ENCODE assay signal across 1 cellular context in the genomic region with DNA sequence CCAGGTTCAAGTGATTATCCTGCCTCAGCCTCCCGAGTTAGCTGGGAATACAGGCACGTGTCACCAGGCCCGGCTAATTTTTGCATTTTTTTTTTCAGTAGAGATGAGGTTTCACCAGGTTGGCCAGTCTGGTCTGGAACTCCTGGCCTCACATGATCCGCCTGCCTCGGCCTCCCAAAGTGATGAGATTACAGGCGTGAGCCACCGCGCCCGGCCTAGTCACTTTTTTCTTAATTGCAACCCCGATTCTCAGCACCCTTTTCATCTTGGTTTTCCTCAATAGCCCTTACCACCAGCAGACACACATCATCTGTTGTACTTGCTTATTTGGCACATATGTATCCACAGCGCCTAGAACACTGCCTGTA.
TF ChIP-seq lines count a peak whose summit lies in the region.

No MANE protein-coding gene starts in this region.

TF ChIP-seq in WTC11, 78 proteins besides CTCF, POLR2A, EP300 and RAD21 (continued from another document):
- TF ChIP-seq, protein P1, sequence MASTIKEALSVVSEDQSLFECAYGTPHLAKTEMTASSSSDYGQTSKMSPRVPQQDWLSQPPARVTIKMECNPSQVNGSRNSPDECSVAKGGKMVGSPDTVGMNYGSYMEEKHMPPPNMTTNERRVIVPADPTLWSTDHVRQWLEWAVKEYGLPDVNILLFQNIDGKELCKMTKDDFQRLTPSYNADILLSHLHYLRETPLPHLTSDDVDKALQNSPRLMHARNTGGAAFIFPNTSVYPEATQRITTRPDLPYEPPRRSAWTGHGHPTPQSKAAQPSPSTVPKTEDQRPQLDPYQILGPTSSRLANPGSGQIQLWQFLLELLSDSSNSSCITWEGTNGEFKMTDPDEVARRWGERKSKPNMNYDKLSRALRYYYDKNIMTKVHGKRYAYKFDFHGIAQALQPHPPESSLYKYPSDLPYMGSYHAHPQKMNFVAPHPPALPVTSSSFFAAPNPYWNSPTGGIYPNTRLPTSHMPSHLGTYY (CRISPR knock-in tag; IDR thresholded peaks at IDR 0.05): no peak
- TF ChIP-seq SMAD3 (CRISPR knock-in tag; IDR thresholded peaks at IDR 0.05; ENCODE audit: borderline replicate concordance) (no peak), ELF4 (CRISPR knock-in tag; IDR thresholded peaks at IDR 0.05; ENCODE audit: low read depth) (no peak), AFF4 (CRISPR knock-in tag; IDR thresholded peaks at IDR 0.05; ENCODE audit: borderline replicate concordance) (no peak), PREB (CRISPR knock-in tag; IDR thresholded peaks at IDR 0.05; ENCODE audit: borderline replicate concordance) (no peak), FOXJ3 (CRISPR knock-in tag; IDR thresholded peaks at IDR 0.05; ENCODE audit: borderline replicate concordance) (no peak), ZNF396 (CRISPR knock-in tag; IDR thresholded peaks at IDR 0.05; ENCODE audit: borderline replicate concordance) (no peak), ESRRA (CRISPR knock-in tag; IDR thresholded peaks at IDR 0.05; ENCODE audit: borderline replicate concordance) (no peak), ZNF532 (CRISPR knock-in tag; IDR thresholded peaks at IDR 0.05; ENCODE audit: borderline replicate concordance) (no peak), ARID4B (CRISPR knock-in tag; IDR thresholded peaks at IDR 0.05; ENCODE audit: borderline replicate concordance) (no peak)
- TF ChIP-seq, protein P2, sequence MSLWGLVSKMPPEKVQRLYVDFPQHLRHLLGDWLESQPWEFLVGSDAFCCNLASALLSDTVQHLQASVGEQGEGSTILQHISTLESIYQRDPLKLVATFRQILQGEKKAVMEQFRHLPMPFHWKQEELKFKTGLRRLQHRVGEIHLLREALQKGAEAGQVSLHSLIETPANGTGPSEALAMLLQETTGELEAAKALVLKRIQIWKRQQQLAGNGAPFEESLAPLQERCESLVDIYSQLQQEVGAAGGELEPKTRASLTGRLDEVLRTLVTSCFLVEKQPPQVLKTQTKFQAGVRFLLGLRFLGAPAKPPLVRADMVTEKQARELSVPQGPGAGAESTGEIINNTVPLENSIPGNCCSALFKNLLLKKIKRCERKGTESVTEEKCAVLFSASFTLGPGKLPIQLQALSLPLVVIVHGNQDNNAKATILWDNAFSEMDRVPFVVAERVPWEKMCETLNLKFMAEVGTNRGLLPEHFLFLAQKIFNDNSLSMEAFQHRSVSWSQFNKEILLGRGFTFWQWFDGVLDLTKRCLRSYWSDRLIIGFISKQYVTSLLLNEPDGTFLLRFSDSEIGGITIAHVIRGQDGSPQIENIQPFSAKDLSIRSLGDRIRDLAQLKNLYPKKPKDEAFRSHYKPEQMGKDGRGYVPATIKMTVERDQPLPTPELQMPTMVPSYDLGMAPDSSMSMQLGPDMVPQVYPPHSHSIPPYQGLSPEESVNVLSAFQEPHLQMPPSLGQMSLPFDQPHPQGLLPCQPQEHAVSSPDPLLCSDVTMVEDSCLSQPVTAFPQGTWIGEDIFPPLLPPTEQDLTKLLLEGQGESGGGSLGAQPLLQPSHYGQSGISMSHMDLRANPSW (CRISPR knock-in tag; conservative IDR thresholded peaks at IDR 0.05; ENCODE audit: low read depth): no peak
